Comparison of ENCODE assay signal across 26 cellular contexts in the genomic region with DNA sequence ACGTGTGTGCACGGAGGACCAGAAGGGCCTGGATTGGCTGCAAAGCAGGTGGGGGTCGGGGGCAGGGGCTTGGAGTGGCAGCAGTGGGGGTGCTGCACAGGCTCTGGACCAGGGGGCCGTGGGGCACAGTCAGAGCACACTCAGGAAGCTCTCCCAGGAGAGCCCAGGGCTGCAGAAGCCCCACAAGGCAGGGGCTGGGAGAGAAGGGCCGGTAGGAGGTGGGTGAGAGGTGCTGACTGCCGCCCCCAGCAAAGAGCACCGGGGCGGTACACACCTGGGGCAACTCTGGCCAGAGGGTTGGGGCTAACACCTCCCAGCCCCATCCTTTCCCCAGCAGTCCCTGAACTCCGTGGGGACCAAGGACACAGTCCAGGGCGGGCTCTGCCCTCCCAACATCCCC.
"Had no signal": no experiment of that assay in that cellular context is flagged by ENCODE, and none has a peak within 500 bp of the region (broad histone marks: within the 10 kb centered on the region; RNA-seq: fewer than 3 reads in every experiment).

No MANE protein-coding gene starts in this region.

- H3K27ac ChIP-seq: adrenal gland, ascending aorta, breast epithelium, cardiac muscle cell, colonic mucosa, esophagus muscularis mucosa, foreskin keratinocyte, gastrocnemius medialis had no signal

- H3K4me3 ChIP-seq: adrenal gland, ascending aorta, breast epithelium, cardiac muscle cell, colonic mucosa, esophagus muscularis mucosa, gastrocnemius medialis had no signal

- H3K9me3 ChIP-seq: adrenal gland, ascending aorta, breast epithelium, colonic mucosa, esophagus muscularis mucosa, gastrocnemius medialis had no signal

- DNase-seq: activated CD4-positive, alpha-beta memory T cell treated with anti-CD3 and anti-CD28 coated beads for 36 hours; activated CD4-positive, alpha-beta T cell treated with anti-CD3 and anti-CD28 coated beads for 36 hours; activated CD4-positive, alpha-beta T cell treated with anti-CD3 and anti-CD28 coated beads, Interleukin-2, amount 10 ng/mL, durations not matched to agents 24 days and 14 days; activated CD4-positive, CD25-positive, alpha-beta regulatory T cell; activated CD4-positive, CD25-positive, alpha-beta regulatory T cell treated with anti-CD3 and anti-CD28 coated beads, Interleukin-2, amount 50 U/mL, for 72 hours; activated CD8-positive, alpha-beta memory T cell treated with anti-CD3 and anti-CD28 coated beads, Interleukin-2, amount 10 ng/mL, durations not matched to agents 7 days and 5 days; activated CD8-positive, alpha-beta memory T cell treated with anti-CD3 and anti-CD28 coated beads, Interleukin-2, amount 50 U/mL, for 4 hours; activated CD8-positive, alpha-beta T cell treated with anti-CD3 and anti-CD28 coated beads, Interleukin-2, amount 10 ng/mL, durations not matched to agents 7 days and 5 days; activated effector memory CD4-positive, alpha-beta T cell treated with anti-CD3 and anti-CD28 coated beads, Interleukin-2, amount 50 U/mL, for 16 hours; activated naive CD4-positive, alpha-beta T cell treated with anti-CD3 and anti-CD28 coated beads for 36 hours; activated naive CD8-positive, alpha-beta T cell treated with anti-CD3 and anti-CD28 coated beads for 36 hours; activated naive CD8-positive, alpha-beta T cell treated with anti-CD3 and anti-CD28 coated beads, Interleukin-2, amount 50 U/mL, for 24 hours; activated T-cell treated with anti-CD3 and anti-CD28 coated beads, Interleukin-2, amount 50 U/mL, for 1 hour; activated T-cell treated with anti-CD3 and anti-CD28 coated beads, Interleukin-2, amount 50 U/mL, for 48 hours; adrenal gland; amygdala; colonic mucosa; effector memory CD8-positive, alpha-beta T cell; erythroblast; foreskin keratinocyte; gastrocnemius medialis; T-helper 2 cell had no signal

- H3K36me3 ChIP-seq: adrenal gland, ascending aorta, breast epithelium, cardiac muscle cell, colonic mucosa, esophagus muscularis mucosa, gastrocnemius medialis had no signal

- H3K4me1 ChIP-seq: adrenal gland, ascending aorta, breast epithelium, colonic mucosa, foreskin keratinocyte, gastrocnemius medialis had no signal

- H3K27me3 ChIP-seq: ascending aorta, colonic mucosa had no signal
